ENCODE assay signal across 1 cellular context in genomic region chr18:48893061-48893558, GRCh38.
TF ChIP-seq lines count a peak whose summit lies in the region.

No MANE protein-coding gene starts in this region.

TF ChIP-seq in HepG2, 621 proteins besides CTCF, POLR2A, EP300 and RAD21:
- no peak for TF ChIP-seq HINFP (CRISPR knock-in tag; IDR thresholded peaks at IDR 0.05; ENCODE audit: low read depth)
- peak; percentile 24; the same call in 1 of the 2 replicates for TF ChIP-seq GFI1 (CRISPR knock-in tag; IDR thresholded peaks at IDR 0.05; ENCODE audit: borderline replicate concordance)
- TF ChIP-seq HMG20B (CRISPR knock-in tag; conservative IDR thresholded peaks at IDR 0.05) = no peak
- peak; percentile 8 for TF ChIP-seq ZNF883 (CRISPR knock-in tag; IDR thresholded peaks at IDR 0.05; ENCODE audit: not compliant biosample characterization)
- 0 out of 2 replicates have a peak, but pooled peaks have one; percentile 6 for TF ChIP-seq ZNF598 (CRISPR knock-in tag; IDR thresholded peaks at IDR 0.05; ENCODE audit: borderline replicate concordance)
- TF ChIP-seq PLSCR1 (CRISPR knock-in tag; IDR thresholded peaks at IDR 0.05; ENCODE audit: borderline replicate concordance) = no peak
- TF ChIP-seq AHR (CRISPR knock-in tag; IDR thresholded peaks at IDR 0.05) = 0 out of 2 replicates have a peak, but pooled peaks have one; percentile 1
